8 cellular contexts compared by ENCODE assay signal in genomic region chr9:66153021-66153725, GRCh38.
DNase-seq lines count a peak whose midpoint lies in the region; ATAC-seq and TF ChIP-seq lines count a peak whose summit lies in the region.
"Not testable (repeated sequence)": the region's sequence is repeated elsewhere in the genome, so short reads cannot be mapped to it uniquely, and the experiment has no call there.

No MANE protein-coding gene starts in this region.

- H3K4me3 ChIP-seq in Caco-2 (ENCODE audit: low read depth, low read length); fibroblast of lung (replicated peaks in 1 of 4; ENCODE audit: control extremely low read depth in 1 of 4, insufficient read depth in 1 of 4, low read depth in 3 of 4, low read length in 4 of 4): not testable (repeated sequence)
- H3K4me3 ChIP-seq in Peyer's patch: peak overlapping the region in 2 of 4 donors; percentile 20 to 35

- DNase-seq in Caco-2 (peak; percentile 47 to 78), Peyer's patch (peak in 2 of 3 donors; percentile 40 to 69), fibroblast of lung (ENCODE audit: low read depth in 2 of 2) (peak; percentile 35 to 71), myocyte (ENCODE audit: low read depth) (peak; percentile 55)
- peak; percentile 73 for DNase-seq in activated effector memory CD4-positive, alpha-beta T cell treated with anti-CD3 and anti-CD28 coated beads, Interleukin-2, amount 50 U/mL, for 16 hours
- DNase-seq in stimulated activated CD8-positive, alpha-beta memory T cell treated with anti-CD3 and anti-CD28 coated beads, Interleukin-12 subunit alpha, Interleukin-12 subunit beta, amount 100 ng/mL, for 24 hours (ENCODE audit: extremely low read depth): peak; percentile 0

- not testable (repeated sequence) for H4K20me1 ChIP-seq in fibroblast of lung (ENCODE audit: control insufficient read depth, extremely low read depth, insufficient read depth, low read length)

- intact Hi-C loops in Caco-2 (cut with micrococcal nuclease; ENCODE audit: unreplicated experiment): not testable (repeated sequence)

- H3K36me3 Mint-ChIP-seq in Caco-2 (ENCODE audit: insufficient read depth, unreplicated experiment): not testable (repeated sequence)

- not testable (repeated sequence) for TF ChIP-seq POLR2A in Peyer's patch (IDR thresholded peaks at IDR 0.05)

- H3K27ac Mint-ChIP-seq in Caco-2 (ENCODE audit: unreplicated experiment): not testable (repeated sequence)

- TF ChIP-seq CTCF in Caco-2 (IDR thresholded peaks at IDR 0.05; ENCODE audit: insufficient read depth in 1 of 2, low read depth in 1 of 2, low read length in 1 of 2, severe bottlenecking in 1 of 2, unreplicated experiment in 1 of 2): peak in 1 of 2 experiments; percentile 33
- peak in 3 of 6 experiments; percentile 6 to 41 (median 28) for TF ChIP-seq CTCF in Peyer's patch (IDR thresholded peaks at IDR 0.05)
- TF ChIP-seq CTCF in fibroblast of lung (conservative IDR thresholded peaks at IDR 0.05 in 1 of 2, IDR thresholded peaks at IDR 0.05 in 1 of 2; ENCODE audit: low read depth in 1 of 2, low read length in 2 of 2): not testable (repeated sequence)

- H3K27me3 ChIP-seq in Caco-2 (replicated peaks; ENCODE audit: control insufficient read depth, insufficient read depth, low read length); Peyer's patch; fibroblast of lung (ENCODE audit: control insufficient read depth, insufficient read depth, low read length): not testable (repeated sequence)

- H3K9me3 ChIP-seq in Caco-2; Peyer's patch; fibroblast of lung (ENCODE audit: control insufficient read depth, insufficient read depth, low read depth, low read length): not testable (repeated sequence)

- H3K27me3 Mint-ChIP-seq in Caco-2 (ENCODE audit: insufficient read depth, unreplicated experiment): not testable (repeated sequence)

- BruUV-seq in Caco-2 (replicated peaks; lab: Mats Ljungman, UMichigan): not testable (repeated sequence)

- H3K9ac ChIP-seq in fibroblast of lung (ENCODE audit: insufficient read depth, low read length): not testable (repeated sequence)

- CTCF ChIA-PET in Caco-2 (lab: Charles Lee): not testable (repeated sequence)

- H3K4me1 ChIP-seq in Caco-2; Peyer's patch; fibroblast of lung (ENCODE audit: control insufficient read depth, extremely low read depth, insufficient read depth, low read length): not testable (repeated sequence)

- not testable (repeated sequence) for H3K36me3 ChIP-seq in Caco-2 (ENCODE audit: control insufficient read depth, insufficient read depth, low read length); Peyer's patch; fibroblast of lung (ENCODE audit: control insufficient read depth, insufficient read depth, low read length)

- not testable (repeated sequence) for H3K4me2 ChIP-seq in fibroblast of lung (ENCODE audit: extremely low read depth, insufficient read depth, low read length)

- H2AFZ ChIP-seq in fibroblast of lung (ENCODE audit: low read length): not testable (repeated sequence)

- H3K4me3 Mint-ChIP-seq in Caco-2 (ENCODE audit: unreplicated experiment): not testable (repeated sequence)

- POLR2A ChIA-PET in Caco-2 (lab: Charles Lee): not testable (repeated sequence)

- not testable (repeated sequence) for H3K79me2 ChIP-seq in fibroblast of lung (ENCODE audit: control insufficient read depth, insufficient read depth, low read length)

- peak; percentile 100 for ATAC-seq in GM19467 (IDR thresholded peaks at IDR 0.05; ENCODE audit: unreplicated experiment)
- peak; percentile 97 for ATAC-seq in HG03066 (IDR thresholded peaks at IDR 0.05; ENCODE audit: low read depth, unreplicated experiment)

- H3K27ac ChIP-seq in Peyer's patch; fibroblast of lung (ENCODE audit: insufficient read depth, low read length): not testable (repeated sequence)

- not testable (repeated sequence) for H3K9me3 Mint-ChIP-seq in Caco-2 (ENCODE audit: unreplicated experiment)

- not testable (repeated sequence) for H3K4me1 Mint-ChIP-seq in Caco-2 (ENCODE audit: low read depth, unreplicated experiment)

Comparison
In these comparisons a context has a peak if more than half of its experiments do, and no peak if none do; other contexts are left out.
1. DNase-seq: peak in every context shown above with its lines; median percentile 73 in activated effector memory CD4-positive, alpha-beta T cell treated with anti-CD3 and anti-CD28 coated beads, Interleukin-2, amount 50 U/mL, for 16 hours; 62 in Caco-2; 55 in myocyte; 54 in Peyer's patch; 53 in fibroblast of lung; 0 in stimulated activated CD8-positive, alpha-beta memory T cell treated with anti-CD3 and anti-CD28 coated beads, Interleukin-12 subunit alpha, Interleukin-12 subunit beta, amount 100 ng/mL, for 24 hours.